ENCODE assay signal across 11 cellular contexts in genomic region chr3:21017115-21017852, GRCh38.
DNase-seq lines count a peak whose midpoint lies in the region; ATAC-seq and TF ChIP-seq lines count a peak whose summit lies in the region.
"Had no signal": no experiment of that assay in that cellular context is flagged by ENCODE, and none has a peak within 500 bp of the region (broad histone marks: within the 10 kb centered on the region; RNA-seq: fewer than 3 reads in every experiment).

No MANE protein-coding gene starts in this region.

- no peaks in the 10 kb centered on the region for H3K27me3 Mint-ChIP-seq in chondrocyte (ENCODE audit: low read depth)
- H3K27me3 Mint-ChIP-seq: activated B cell treated with CpG ODN at 0.5 μM for 24 hours, memory B cell had no signal

- no peak overlapping the region for H3K4me3 Mint-ChIP-seq in chondrocyte (ENCODE audit: unreplicated experiment)
- H3K4me3 Mint-ChIP-seq: activated B cell treated with CpG ODN at 0.5 μM for 24 hours, memory B cell had no signal

- H3K4me1 Mint-ChIP-seq in chondrocyte (ENCODE audit: low read depth) = no peaks in the 10 kb centered on the region
- H3K4me1 Mint-ChIP-seq: activated B cell treated with CpG ODN at 0.5 μM for 24 hours, memory B cell had no signal

- no peak for DNase-seq in GM13976 (ENCODE audit: low spot score)
- DNase-seq in NB4 (ENCODE audit: low read depth) = peak; percentile 15
- no peak for DNase-seq in chondrocyte (ENCODE audit: low spot score)
- DNase-seq in retinal pigment epithelial cell (ENCODE audit: low read depth) = no peak
- DNase-seq in kidney tubule cell (ENCODE audit: low spot score) = no peak
- DNase-seq in globus pallidus (ENCODE audit: low spot score) = no peak
- DNase-seq: activated B cell treated with CpG ODN at 0.5 μM for 24 hours, cerebellar nuclear complex, NCI-H187 treated with DMSO at 0.1 percent for 48 hours had no signal

- H3K27ac Mint-ChIP-seq in chondrocyte (ENCODE audit: unreplicated experiment) = no peak overlapping the region
- H3K27ac Mint-ChIP-seq: activated B cell treated with CpG ODN at 0.5 μM for 24 hours, memory B cell had no signal

- peaks cover 41% of the 10 kb centered on the region for H3K9me3 Mint-ChIP-seq in chondrocyte (ENCODE audit: low read depth)

- peak; percentile 7 for TF ChIP-seq CTCF in GM13976 (IDR thresholded peaks at IDR 0.05; ENCODE audit: borderline replicate concordance, control extremely low read depth, extremely low read depth, insufficient read depth, missing control alignments)
- peak; percentile 42 for TF ChIP-seq CTCF in NB4 (IDR thresholded peaks at IDR 0.05; ENCODE audit: low read depth, low read length)
- TF ChIP-seq CTCF in chondrocyte (IDR thresholded peaks at IDR 0.05) = peak; percentile 30
- TF ChIP-seq CTCF in retinal pigment epithelial cell (conservative IDR thresholded peaks at IDR 0.05; ENCODE audit: low read depth, low read length) = peak; percentile 36

- TF ChIP-seq POLR2A in NB4 (IDR thresholded peaks at IDR 0.05; ENCODE audit: extremely low read depth, insufficient read length) = no peak

- no peak overlapping the region for H3K4me3 ChIP-seq in NB4 (ENCODE audit: low read depth, low read length)
- no peak overlapping the region for H3K4me3 ChIP-seq in retinal pigment epithelial cell (ENCODE audit: low read length)

- in situ Hi-C loops in GM13976 (cut with MboI; ENCODE audit: low sequenced_read_pairs, unreplicated experiment) = no loop called here

- peaks cover 2% of the 10 kb centered on the region for H3K36me3 Mint-ChIP-seq in chondrocyte (ENCODE audit: low read depth)
- H3K36me3 Mint-ChIP-seq: memory B cell had no signal

- ATAC-seq in HG02798 (IDR thresholded peaks at IDR 0.05; ENCODE audit: poor library complexity, unreplicated experiment) = no peak
